6 cellular contexts compared by ENCODE assay signal in the genomic region with DNA sequence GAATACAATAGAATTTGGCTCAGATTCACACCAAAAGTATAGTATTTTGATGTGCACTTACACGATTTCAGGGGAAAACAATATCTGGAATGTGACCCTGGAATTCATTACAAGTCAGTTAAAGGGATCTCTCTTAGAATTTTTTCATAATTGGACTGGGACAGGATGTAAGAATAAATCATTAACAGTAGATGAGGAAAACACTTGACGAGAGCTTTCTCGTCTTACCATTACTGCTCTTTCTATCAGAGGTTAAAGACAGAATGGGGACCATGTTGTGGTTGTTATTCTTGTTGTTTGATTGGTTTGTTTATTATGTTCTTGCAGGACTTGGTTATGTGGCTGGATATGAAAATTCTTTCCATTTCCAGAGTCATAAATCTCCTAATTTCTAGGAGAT. TPM values are rescaled to one million over a fixed set of nuclear protein-coding genes. Genes with fewer than 3 reads are reported as not detected.
"Had no signal": no experiment of that assay in that cellular context is flagged by ENCODE, and none has a peak within 500 bp of the region (broad histone marks: within the 10 kb centered on the region; RNA-seq: fewer than 3 reads in every experiment).

No MANE protein-coding gene starts in this region.

RNA-seq across cellular contexts. Expression of gene GOLGA8G, which starts 51.4 kb away (rescaled TPM):
- total RNA-seq: GM23248, GM23338, H1, H4, H7, H9 had no signal
- polyA plus RNA-seq: GM23248, GM23338, H1 had no signal
